Comparison of ENCODE assay signal across 11 cellular contexts in genomic region chr12:57126561-57126960, GRCh38. TPM values are rescaled to one million over a fixed set of nuclear protein-coding genes. Genes with fewer than 3 reads are reported as not detected.
A peak's percentile ranks its signal among the peaks of the same experiment; 100 is the strongest.
DNase-seq lines count a peak whose midpoint lies in the region; ATAC-seq, FAIRE-seq and TF ChIP-seq lines count a peak whose summit lies in the region.
"Had no signal": no experiment of that assay in that cellular context is flagged by ENCODE, and none has a peak within 500 bp of the region (broad histone marks: within the 10 kb centered on the region; RNA-seq: fewer than 3 reads in every experiment).

No MANE protein-coding gene starts in this region.

- H3K27ac ChIP-seq in RWPE2 (ENCODE audit: poor library complexity, severe bottlenecking) (peak overlapping the region; percentile 62), hepatocyte (peak overlapping the region; percentile 98), small intestine (ENCODE audit: low read depth in 1 of 2, low read length in 1 of 2) (peak overlapping the region; percentile 90 to 97), A673 (ENCODE audit: low read depth, low read length, poor library complexity, severe bottlenecking) (no peak overlapping the region)

- peak overlapping the region; percentile 92 for H3K4me2 ChIP-seq in hepatocyte

- ATAC-seq in RWPE2 (ENCODE audit: low read depth): no peak
- ATAC-seq in GM21528 (IDR thresholded peaks at IDR 0.05; ENCODE audit: low FRiP score, unreplicated experiment): no peak
- ATAC-seq in HG02884 (IDR thresholded peaks at IDR 0.05; ENCODE audit: unreplicated experiment): no peak
- ATAC-seq in HG03442 (IDR thresholded peaks at IDR 0.05; ENCODE audit: unreplicated experiment): no peak

- 43% methylated on average over 7 of the region's 7 CpGs for WGBS in hepatocyte (ENCODE audit: low lambda C conversion rate, missing lambda C conversion rate)
- WGBS in small intestine, 3 donors: 22 to 45% (median 45%) methylated on average over 7 of the region's 7 CpGs

- peaks cover 33% of the 10 kb centered on the region for H3K79me2 ChIP-seq in hepatocyte

- no peak for TF ChIP-seq CTCF in HFF-Myc (IDR thresholded peaks at IDR 0.05; ENCODE audit: low read depth, low read length, missing control alignments)
- TF ChIP-seq CTCF in RWPE2 (IDR thresholded peaks at IDR 0.05; ENCODE audit: poor library complexity, severe bottlenecking): no peak
- TF ChIP-seq CTCF in hepatocyte (IDR thresholded peaks at IDR 0.05; ENCODE audit: poor library complexity): no peak
- no peak for TF ChIP-seq CTCF in A673 (conservative IDR thresholded peaks at IDR 0.05; ENCODE audit: low read depth, low read length)

- H3K4me1 ChIP-seq in RWPE2 (ENCODE audit: insufficient read depth, poor library complexity, severe bottlenecking): peaks cover 3% of the 10 kb centered on the region
- peaks cover 26% of the 10 kb centered on the region for H3K4me1 ChIP-seq in hepatocyte (ENCODE audit: insufficient read depth)
- H3K4me1 ChIP-seq in small intestine (ENCODE audit: control insufficient read depth in 2 of 2, insufficient read depth in 1 of 2, low read depth in 1 of 2, low read length in 1 of 2): peaks cover 1 to 8% of the 10 kb centered on the region in 2 donors
- peaks cover 14% of the 10 kb centered on the region for H3K4me1 ChIP-seq in A673 (ENCODE audit: insufficient read depth, low read length, poor library complexity, severe bottlenecking)

- no peaks in the 10 kb centered on the region for H3K9me3 ChIP-seq in RWPE2 (ENCODE audit: severe bottlenecking)
- no peaks in the 10 kb centered on the region for H3K9me3 ChIP-seq in hepatocyte (ENCODE audit: low read depth)
- H3K9me3 ChIP-seq in small intestine (ENCODE audit: control insufficient read depth, low read depth): no peaks in the 10 kb centered on the region
- no peaks in the 10 kb centered on the region for H3K9me3 ChIP-seq in A673 (ENCODE audit: low read depth, low read length, poor library complexity, severe bottlenecking)

- no peaks in the 10 kb centered on the region for H3K36me3 ChIP-seq in RWPE2 (ENCODE audit: low read depth)
- no peaks in the 10 kb centered on the region for H3K36me3 ChIP-seq in hepatocyte (replicated peaks; ENCODE audit: insufficient read depth, low read depth)
- no peaks in the 10 kb centered on the region for H3K36me3 ChIP-seq in small intestine (ENCODE audit: control insufficient read depth in 2 of 2, insufficient read depth in 2 of 2, low read length in 2 of 2)
- H3K36me3 ChIP-seq in A673 (ENCODE audit: insufficient read depth, low read length, poor library complexity, severe bottlenecking): no peaks in the 10 kb centered on the region

- no peak for DNase-seq in HFF-Myc (ENCODE audit: extremely low read depth, low read depth)
- no peak for DNase-seq in RWPE2 (ENCODE audit: low spot score)
- no peak for DNase-seq in hepatocyte (ENCODE audit: low spot score)
- peak; percentile 39 for DNase-seq in small intestine
- DNase-seq in A673 (ENCODE audit: low spot score): no peak

- H2AFZ ChIP-seq in hepatocyte: no peak overlapping the region

- no TSS peak for BruUV-seq in A673 (replicated peaks; lab: Mats Ljungman, UMichigan)

- no peaks in the 10 kb centered on the region for H3K9me2 ChIP-seq in hepatocyte (replicated peaks; ENCODE audit: insufficient read depth)

- intact Hi-C loops in A673 (cut with micrococcal nuclease; ENCODE audit: unreplicated experiment): loop anchor here (5.0 kb wide), 1 partner anchor 116 kb away; no protein-coding TSS in a partner anchor

- FAIRE-seq in small intestine (lab: Jason Lieb, UNC): no peak
- FAIRE-seq: GM12878 had no signal

- H4K20me1 ChIP-seq in hepatocyte (ENCODE audit: insufficient read depth, poor library complexity, severe bottlenecking): peaks cover 13% of the 10 kb centered on the region

- H3K27me3 ChIP-seq in RWPE2 (ENCODE audit: insufficient read depth, poor library complexity, severe bottlenecking) (no peaks in the 10 kb centered on the region), hepatocyte (no peaks in the 10 kb centered on the region), small intestine (ENCODE audit: control insufficient read depth in 2 of 2, insufficient read depth in 2 of 2, low read length in 2 of 2) (no peaks in the 10 kb centered on the region), A673 (replicated peaks; ENCODE audit: insufficient read depth, low read depth, low read length, poor library complexity) (no peaks in the 10 kb centered on the region)

- POLR2A ChIA-PET in A673 (lab: Charles Lee; ENCODE audit: low non-redundant PET): interaction anchor here (0.7 kb wide), 1 partner anchor 13 kb away, joined by 3 read pairs; no protein-coding TSS in a partner anchor

- H3K4me3 ChIP-seq in HFF-Myc (replicated peaks; ENCODE audit: low read depth, low read length) (peak overlapping the region; percentile 86), RWPE2 (ENCODE audit: severe bottlenecking) (no peak overlapping the region), hepatocyte (no peak overlapping the region), small intestine (ENCODE audit: low read depth in 1 of 2, low read length in 2 of 2) (no peak overlapping the region), A673 (ENCODE audit: low read depth, low read length, poor library complexity, severe bottlenecking) (no peak overlapping the region)

- CTCF ChIA-PET in A673 (lab: Charles Lee): interaction anchor here (1.2 kb wide), 1 partner anchor 49 kb away, joined by 3 read pairs; no protein-coding TSS in a partner anchor

RNA-seq across cellular contexts. Expression of gene LRP1, which starts 1.7 kb away (rescaled TPM):
- total RNA-seq in hepatocyte: 48.5 and 76.8 TPM in 2 replicates
- 47.8 and 57.6 TPM in 2 replicates for polyA plus RNA-seq in hepatocyte
- polyA plus RNA-seq in small intestine: 10 to 100 TPM; 24.3 to 47.5 (median 35.8) TPM
- 31.0 and 43.6 TPM in 2 replicates for total RNA-seq in A673 (2021)

RNA-seq across cellular contexts. Expression of gene STAT6, which starts 15.4 kb away (rescaled TPM):
- 76.7 and 78.9 TPM in 2 replicates for total RNA-seq in hepatocyte
- polyA plus RNA-seq in hepatocyte: 80.0 and 101 TPM in 2 replicates
- 100 to 1,000 TPM; 129 to 842 (median 558) TPM for polyA plus RNA-seq in small intestine
- total RNA-seq in A673 (2021): 96.3 and 111 TPM in 2 replicates
- total RNA-seq: M059J had no signal
- polyA plus RNA-seq: neural cell had no signal

RNA-seq across cellular contexts. Expression of gene LRP1-AS, which starts 20.9 kb away (rescaled TPM):
- not detected in 2 replicates for total RNA-seq in hepatocyte
- polyA plus RNA-seq in hepatocyte: 0.59 TPM in 1 of 2 replicates, not detected in the other
- polyA plus RNA-seq in small intestine: under 1 TPM in 1 of 3 donors, not detected in 2; 0.15 TPM
- total RNA-seq in A673 (2021): not detected in 2 replicates
- total RNA-seq: GM12878, M059J had no signal
- polyA plus RNA-seq: GM12878, neural cell had no signal

RNA-seq across cellular contexts. Expression of gene NAB2, which starts 37.6 kb away (rescaled TPM):
- total RNA-seq in hepatocyte: 21.9 and 24.8 TPM in 2 replicates
- polyA plus RNA-seq in hepatocyte: 12.3 and 12.9 TPM in 2 replicates
- 10 to 100 TPM; 11.4 to 21.2 (median 14.9) TPM for polyA plus RNA-seq in small intestine
- 58.0 and 61.8 TPM in 2 replicates for total RNA-seq in A673 (2021)

RNA-seq across cellular contexts. Expression of gene NEMP1, which starts 48.0 kb away (rescaled TPM):
- 8.3 and 9.3 TPM in 2 replicates for total RNA-seq in hepatocyte
- 3.0 and 6.2 TPM in 2 replicates for polyA plus RNA-seq in hepatocyte
- 1 to 10 TPM in 1 of 3 donors, under 1 TPM in 2; 0.45 to 3.6 (median 0.54) TPM for polyA plus RNA-seq in small intestine
- 57.8 and 68.6 TPM in 2 replicates for total RNA-seq in A673 (2021)
